In the genomic region with DNA sequence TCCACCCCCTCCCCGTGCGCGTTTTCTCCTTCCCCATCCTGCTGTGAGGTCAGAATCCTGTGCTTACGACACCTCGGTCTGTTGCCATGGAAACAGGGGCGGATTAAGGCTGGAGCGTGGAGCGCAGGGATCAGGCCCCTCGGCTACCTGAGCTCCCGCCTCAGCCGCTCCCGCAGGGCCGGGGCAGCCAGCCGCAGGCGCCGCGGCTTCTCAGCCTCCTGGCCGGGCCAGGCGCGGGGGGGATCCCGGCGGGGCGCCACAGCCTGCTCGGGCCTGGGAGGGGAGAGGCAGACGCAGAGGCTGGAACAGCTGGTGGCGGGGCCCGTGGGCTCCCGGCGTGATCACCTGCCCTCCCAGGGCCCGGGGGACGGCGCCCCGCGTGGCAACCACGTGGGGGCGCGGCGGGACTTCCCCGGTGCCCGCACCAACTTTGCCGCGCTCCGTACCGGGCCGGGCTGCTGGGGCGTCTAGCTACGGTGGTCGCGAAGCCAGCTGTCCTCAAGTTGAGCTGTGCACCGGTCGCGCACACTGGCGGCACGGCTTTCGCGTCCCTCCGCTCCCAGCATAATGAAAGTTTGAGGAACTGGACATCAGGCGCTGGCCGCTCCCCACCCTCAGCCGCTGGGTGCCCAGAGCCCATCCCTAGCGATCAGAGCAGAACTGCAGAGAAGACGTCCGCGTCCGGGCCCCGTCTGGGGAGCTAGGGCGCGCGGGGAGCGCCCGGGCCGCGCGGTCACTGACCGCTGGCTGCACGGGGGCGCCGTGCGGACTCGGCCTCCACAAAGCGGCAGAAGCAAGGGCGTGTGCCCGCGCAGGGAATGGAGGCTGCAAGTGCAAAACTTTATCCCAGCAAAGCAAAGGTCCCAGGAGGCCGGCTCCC, we compare ENCODE assay signal across 1 cellular context.
TF ChIP-seq lines count a peak whose summit lies in the region.

No MANE protein-coding gene starts in this region.

TF ChIP-seq in SK-N-SH treated with all-trans-retinoic acid at 6 μM for 48 hours, 23 proteins besides CTCF, POLR2A, EP300 and RAD21 (continued from another document):
- TF ChIP-seq, protein P1, sequence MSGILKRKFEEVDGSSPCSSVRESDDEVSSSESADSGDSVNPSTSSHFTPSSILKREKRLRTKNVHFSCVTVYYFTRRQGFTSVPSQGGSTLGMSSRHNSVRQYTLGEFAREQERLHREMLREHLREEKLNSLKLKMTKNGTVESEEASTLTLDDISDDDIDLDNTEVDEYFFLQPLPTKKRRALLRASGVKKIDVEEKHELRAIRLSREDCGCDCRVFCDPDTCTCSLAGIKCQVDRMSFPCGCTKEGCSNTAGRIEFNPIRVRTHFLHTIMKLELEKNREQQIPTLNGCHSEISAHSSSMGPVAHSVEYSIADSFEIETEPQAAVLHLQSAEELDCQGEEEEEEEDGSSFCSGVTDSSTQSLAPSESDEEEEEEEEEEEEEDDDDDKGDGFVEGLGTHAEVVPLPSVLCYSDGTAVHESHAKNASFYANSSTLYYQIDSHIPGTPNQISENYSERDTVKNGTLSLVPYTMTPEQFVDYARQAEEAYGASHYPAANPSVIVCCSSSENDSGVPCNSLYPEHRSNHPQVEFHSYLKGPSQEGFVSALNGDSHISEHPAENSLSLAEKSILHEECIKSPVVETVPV (CRISPR knock-in tag; IDR thresholded peaks at IDR 0.05), result no peak
- TF ChIP-seq ZFP30 (CRISPR knock-in tag; IDR thresholded peaks at IDR 0.05), result no peak
- TF ChIP-seq ESRRG (CRISPR knock-in tag; IDR thresholded peaks at IDR 0.05), result no peak
- no peak for TF ChIP-seq SNAI2 (CRISPR knock-in tag; IDR thresholded peaks at IDR 0.05)
- TF ChIP-seq BACH2 (CRISPR knock-in tag; IDR thresholded peaks at IDR 0.05; ENCODE audit: borderline replicate concordance), result no peak
- no peak for TF ChIP-seq CSDC2 (CRISPR knock-in tag; IDR thresholded peaks at IDR 0.05)
- TF ChIP-seq, protein P2, sequence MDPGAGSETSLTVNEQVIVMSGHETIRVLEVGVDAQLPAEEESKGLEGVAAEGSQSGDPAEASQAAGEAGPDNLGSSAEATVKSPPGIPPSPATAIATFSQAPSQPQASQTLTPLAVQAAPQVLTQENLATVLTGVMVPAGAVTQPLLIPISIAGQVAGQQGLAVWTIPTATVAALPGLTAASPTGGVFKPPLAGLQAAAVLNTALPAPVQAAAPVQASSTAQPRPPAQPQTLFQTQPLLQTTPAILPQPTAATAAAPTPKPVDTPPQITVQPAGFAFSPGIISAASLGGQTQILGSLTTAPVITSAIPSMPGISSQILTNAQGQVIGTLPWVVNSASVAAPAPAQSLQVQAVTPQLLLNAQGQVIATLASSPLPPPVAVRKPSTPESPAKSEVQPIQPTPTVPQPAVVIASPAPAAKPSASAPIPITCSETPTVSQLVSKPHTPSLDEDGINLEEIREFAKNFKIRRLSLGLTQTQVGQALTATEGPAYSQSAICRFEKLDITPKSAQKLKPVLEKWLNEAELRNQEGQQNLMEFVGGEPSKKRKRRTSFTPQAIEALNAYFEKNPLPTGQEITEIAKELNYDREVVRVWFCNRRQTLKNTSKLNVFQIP (CRISPR knock-in tag; IDR thresholded peaks at IDR 0.05; ENCODE audit: borderline replicate concordance, low read depth), result no peak
- no peak for TF ChIP-seq ZNF8 (CRISPR knock-in tag; IDR thresholded peaks at IDR 0.05)
- TF ChIP-seq PPARA (CRISPR knock-in tag; IDR thresholded peaks at IDR 0.05; ENCODE audit: borderline replicate concordance), result no peak
- TF ChIP-seq ZFP3 (CRISPR knock-in tag; IDR thresholded peaks at IDR 0.05), result no peak
- no peak for TF ChIP-seq TOX (CRISPR knock-in tag; IDR thresholded peaks at IDR 0.05; ENCODE audit: borderline replicate concordance)
- TF ChIP-seq RARB (CRISPR knock-in tag; IDR thresholded peaks at IDR 0.05), result no peak
- TF ChIP-seq ISL1 (CRISPR knock-in tag; IDR thresholded peaks at IDR 0.05), result no peak
- TF ChIP-seq, protein P3, sequence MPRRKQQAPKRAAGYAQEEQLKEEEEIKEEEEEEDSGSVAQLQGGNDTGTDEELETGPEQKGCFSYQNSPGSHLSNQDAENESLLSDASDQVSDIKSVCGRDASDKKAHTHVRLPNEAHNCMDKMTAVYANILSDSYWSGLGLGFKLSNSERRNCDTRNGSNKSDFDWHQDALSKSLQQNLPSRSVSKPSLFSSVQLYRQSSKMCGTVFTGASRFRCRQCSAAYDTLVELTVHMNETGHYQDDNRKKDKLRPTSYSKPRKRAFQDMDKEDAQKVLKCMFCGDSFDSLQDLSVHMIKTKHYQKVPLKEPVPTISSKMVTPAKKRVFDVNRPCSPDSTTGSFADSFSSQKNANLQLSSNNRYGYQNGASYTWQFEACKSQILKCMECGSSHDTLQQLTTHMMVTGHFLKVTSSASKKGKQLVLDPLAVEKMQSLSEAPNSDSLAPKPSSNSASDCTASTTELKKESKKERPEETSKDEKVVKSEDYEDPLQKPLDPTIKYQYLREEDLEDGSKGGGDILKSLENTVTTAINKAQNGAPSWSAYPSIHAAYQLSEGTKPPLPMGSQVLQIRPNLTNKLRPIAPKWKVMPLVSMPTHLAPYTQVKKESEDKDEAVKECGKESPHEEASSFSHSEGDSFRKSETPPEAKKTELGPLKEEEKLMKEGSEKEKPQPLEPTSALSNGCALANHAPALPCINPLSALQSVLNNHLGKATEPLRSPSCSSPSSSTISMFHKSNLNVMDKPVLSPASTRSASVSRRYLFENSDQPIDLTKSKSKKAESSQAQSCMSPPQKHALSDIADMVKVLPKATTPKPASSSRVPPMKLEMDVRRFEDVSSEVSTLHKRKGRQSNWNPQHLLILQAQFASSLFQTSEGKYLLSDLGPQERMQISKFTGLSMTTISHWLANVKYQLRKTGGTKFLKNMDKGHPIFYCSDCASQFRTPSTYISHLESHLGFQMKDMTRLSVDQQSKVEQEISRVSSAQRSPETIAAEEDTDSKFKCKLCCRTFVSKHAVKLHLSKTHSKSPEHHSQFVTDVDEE (CRISPR knock-in tag; IDR thresholded peaks at IDR 0.05), result no peak
- TF ChIP-seq GLIS3 (CRISPR knock-in tag; IDR thresholded peaks at IDR 0.05), result no peak
